ENCODE assay signal across 24 cellular contexts in the genomic region with DNA sequence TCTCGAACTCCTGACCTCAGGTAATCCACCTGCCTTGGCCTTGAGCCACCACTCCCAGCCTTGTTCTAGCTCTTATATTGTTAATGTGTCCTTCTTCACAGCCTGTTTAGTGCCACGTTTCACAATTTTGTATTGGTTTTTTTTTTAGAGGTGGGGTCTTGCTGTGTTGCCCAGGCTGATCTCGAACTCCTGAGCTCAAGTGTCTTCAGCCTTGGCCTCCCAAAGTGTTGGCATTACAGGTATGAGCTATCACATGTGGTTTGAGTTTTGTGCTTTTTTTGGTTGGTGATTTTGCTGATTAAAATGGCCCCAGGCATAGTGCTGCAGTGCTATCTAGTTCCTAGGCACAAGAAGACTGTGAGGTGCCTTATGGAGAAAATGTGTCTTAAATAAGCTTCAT. TPM values are rescaled to one million over a fixed set of nuclear protein-coding genes. Genes with fewer than 3 reads are reported as not detected.
DNase-seq lines count a peak whose midpoint lies in the region; ATAC-seq and TF ChIP-seq lines count a peak whose summit lies in the region.
"Had no signal": no experiment of that assay in that cellular context is flagged by ENCODE, and none has a peak within 500 bp of the region (broad histone marks: within the 10 kb centered on the region; RNA-seq: fewer than 3 reads in every experiment).

No MANE protein-coding gene starts in this region.

- no peaks in the 10 kb centered on the region for H3K36me3 Mint-ChIP-seq in central memory CD8-positive, alpha-beta T cell (ENCODE audit: insufficient read depth)
- H3K36me3 Mint-ChIP-seq: CD14-positive monocyte; CD8-positive, alpha-beta memory T cell had no signal

- H3K27me3 Mint-ChIP-seq in central memory CD8-positive, alpha-beta T cell, result no peaks in the 10 kb centered on the region
- H3K27me3 Mint-ChIP-seq: CD4-positive, alpha-beta T cell; CD8-positive, alpha-beta memory T cell had no signal

- ATAC-seq in central memory CD8-positive, alpha-beta T cell (replicated peaks; ENCODE audit: extremely low read depth, poor library complexity, severe bottlenecking), result no peak
- no peak for ATAC-seq in GM21737 (IDR thresholded peaks at IDR 0.05; ENCODE audit: unreplicated experiment)
- ATAC-seq: A549 had no signal

- H3K9me3 ChIP-seq in WERI-Rb-1 (ENCODE audit: severe bottlenecking), result no peaks in the 10 kb centered on the region
- H3K9me3 ChIP-seq: A549; BE2C; BLaER1 treated with 17β-estradiol and CSF1 and Interleukin-3, amounts not matched to agents 10 nM and 100 nM; HAP-1 had no signal

- no peaks in the 10 kb centered on the region for H3K4me1 Mint-ChIP-seq in central memory CD8-positive, alpha-beta T cell
- H3K4me1 Mint-ChIP-seq: CD14-positive monocyte; CD8-positive, alpha-beta memory T cell had no signal

- no peak overlapping the region for H3K4me3 ChIP-seq in WERI-Rb-1 (ENCODE audit: low read depth, low read length)
- H3K4me3 ChIP-seq: A549; BLaER1 treated with 17β-estradiol and CSF1 and Interleukin-3, amounts not matched to agents 10 nM and 100 nM; HAP-1 had no signal

- H3K27ac ChIP-seq in WERI-Rb-1, result peak overlapping the region; percentile 93
- H3K27ac ChIP-seq: A549; BLaER1 treated with 17β-estradiol and CSF1 and Interleukin-3, amounts not matched to agents 10 nM and 100 nM had no signal

- TF ChIP-seq CTCF in WERI-Rb-1 (IDR thresholded peaks at IDR 0.05; ENCODE audit: low read depth, low read length), result no peak

- H3K9me3 Mint-ChIP-seq in central memory CD8-positive, alpha-beta T cell, result no peaks in the 10 kb centered on the region
- H3K9me3 Mint-ChIP-seq: CD14-positive monocyte; CD4-positive, alpha-beta T cell; CD8-positive, alpha-beta memory T cell; HFFc6 had no signal

- H3K27ac Mint-ChIP-seq in central memory CD8-positive, alpha-beta T cell (ENCODE audit: low read depth), result peak overlapping the region; percentile 35
- H3K27ac Mint-ChIP-seq: CD14-positive monocyte; CD4-positive, alpha-beta T cell; HFFc6 had no signal

- DNase-seq in RPMI7951 (ENCODE audit: low read depth) (peak; percentile 31), WERI-Rb-1 (no peak), SHP77 treated with DMSO at 0.1 percent for 48 hours (lab: John Stamatoyannopoulos, UW) (no peak), activated T-cell treated with anti-CD3 and anti-CD28 coated beads for 4 hours (no peak)
- no peak for DNase-seq in central memory CD8-positive, alpha-beta T cell (ENCODE audit: low spot score in 2 of 2)
- DNase-seq: 8988T; ACHN; AML-193; BE2C; Calu3; CD4-positive, alpha-beta T cell; CD8-positive, alpha-beta memory T cell; DMS53; DMS79 treated with DMSO at 0.1 percent for 48 hours; GF-D8; GOT3; HFFc6 had no signal

- no peak overlapping the region for H3K4me3 Mint-ChIP-seq in central memory CD8-positive, alpha-beta T cell
- H3K4me3 Mint-ChIP-seq: CD14-positive monocyte; CD4-positive, alpha-beta T cell; CD8-positive, alpha-beta memory T cell; HFFc6 had no signal

- no peaks in the 10 kb centered on the region for H3K27me3 ChIP-seq in WERI-Rb-1 (ENCODE audit: insufficient read depth, low read depth, severe bottlenecking)
- H3K27me3 ChIP-seq: BE2C; BLaER1 treated with 17β-estradiol and CSF1 and Interleukin-3, amounts not matched to agents 10 nM and 100 nM had no signal

- H3K36me3 ChIP-seq in WERI-Rb-1, result no peaks in the 10 kb centered on the region
- H3K36me3 ChIP-seq: BE2C; BLaER1 treated with 17β-estradiol and CSF1 and Interleukin-3, amounts not matched to agents 10 nM and 100 nM; HAP-1 had no signal

RNA-seq across cellular contexts. Expression of a gene that starts 5.9 kb away (rescaled TPM):
- not detected in 2 replicates for total RNA-seq in RPMI7951 (2014; rRNA removed; shearing (Covaris generic))
- total RNA-seq: Calu3; CD4-positive, alpha-beta T cell; CD8-positive, alpha-beta memory T cell; Daoy; G401; HFFc6 had no signal

RNA-seq across cellular contexts. Expression of a gene that starts 12.3 kb away (rescaled TPM):
- total RNA-seq in RPMI7951 (2014; rRNA removed; shearing (Covaris generic)), result 7.6 and 8.7 TPM in 2 replicates

RNA-seq across cellular contexts. Expression of a gene that starts 19.0 kb away (rescaled TPM):
- not detected in 2 replicates for total RNA-seq in RPMI7951 (2014; rRNA removed; shearing (Covaris generic))
- total RNA-seq: Calu3; CD4-positive, alpha-beta T cell; CD8-positive, alpha-beta memory T cell; Daoy; G401; HFFc6 had no signal

RNA-seq across cellular contexts. Expression of a gene that starts 57.3 kb away (rescaled TPM):
- not detected in 2 replicates for total RNA-seq in RPMI7951 (2014; rRNA removed; shearing (Covaris generic))
- total RNA-seq: Calu3; CD4-positive, alpha-beta T cell; CD8-positive, alpha-beta memory T cell; Daoy; G401; HFFc6 had no signal
